Comparison of ENCODE assay signal across 9 cellular contexts in the genomic region with DNA sequence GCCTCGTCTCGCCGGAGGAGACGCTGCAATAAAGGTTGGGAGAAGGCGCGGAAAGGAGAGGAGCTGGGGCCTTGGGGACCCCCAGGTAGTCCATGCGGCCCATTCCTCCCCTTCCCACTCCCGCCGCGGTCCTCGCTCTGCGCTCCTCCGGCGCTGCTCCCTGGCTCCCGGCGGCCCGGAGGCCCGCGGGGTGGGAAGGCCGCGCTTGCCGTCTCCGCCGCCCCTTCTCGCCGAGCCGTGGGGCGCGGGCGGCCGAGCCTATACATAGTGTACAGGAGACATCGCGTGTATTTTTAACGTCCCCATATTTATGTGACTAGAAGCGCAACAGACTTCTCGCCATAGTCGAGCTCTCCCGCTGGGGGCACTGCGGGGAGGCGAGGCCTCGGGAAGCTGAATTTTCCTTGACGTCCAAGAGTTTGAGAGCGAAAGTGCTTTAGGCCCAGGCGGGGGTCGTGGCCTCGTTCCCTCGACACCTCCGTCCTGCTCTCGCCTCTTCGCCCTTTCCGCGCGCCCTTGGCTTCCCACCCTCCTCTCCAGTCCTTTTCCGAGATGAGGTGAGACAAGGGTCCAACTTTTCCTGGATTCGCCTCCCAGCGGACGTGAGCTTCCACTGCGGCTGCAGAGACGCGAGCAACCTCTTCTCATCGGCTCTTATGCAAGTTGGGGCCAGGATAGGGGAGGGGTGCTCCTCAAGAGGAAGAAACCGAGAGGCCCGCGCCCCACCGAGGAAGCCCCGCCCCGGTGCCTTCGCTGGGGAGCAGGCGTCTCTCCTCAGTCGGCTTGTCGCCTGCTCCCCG. TPM values are rescaled to one million over a fixed set of nuclear protein-coding genes. Genes with fewer than 3 reads are reported as not detected.
A peak's percentile ranks its signal among the peaks of the same experiment; 100 is the strongest.
DNase-seq lines count a peak whose midpoint lies in the region; ATAC-seq and TF ChIP-seq lines count a peak whose summit lies in the region.
"Had no signal": no experiment of that assay in that cellular context is flagged by ENCODE, and none has a peak within 500 bp of the region (broad histone marks: within the 10 kb centered on the region; RNA-seq: fewer than 3 reads in every experiment).

No MANE protein-coding gene starts in this region.

- H3K27me3 Mint-ChIP-seq in CD4-positive, CD25-positive, alpha-beta regulatory T cell: peaks cover 24% of the 10 kb centered on the region

- H3K9me3 Mint-ChIP-seq in CD4-positive, CD25-positive, alpha-beta regulatory T cell: no peaks in the 10 kb centered on the region

- peaks cover 22% of the 10 kb centered on the region for H3K36me3 ChIP-seq in CD4-positive, CD25-positive, alpha-beta regulatory T cell (ENCODE audit: control insufficient read depth, insufficient read depth, low read length)
- H3K36me3 ChIP-seq in Panc1 (ENCODE audit: control insufficient read depth, insufficient read depth, low read length) (0 out of 2 replicates have a peak, but pooled peaks cover 3% of the 10 kb centered on the region), esophagus muscularis mucosa (peaks cover 26 to 34% (median 29%) of the 10 kb centered on the region in 4 donors)

- H3K36me3 Mint-ChIP-seq in CD4-positive, CD25-positive, alpha-beta regulatory T cell: peaks cover 30% of the 10 kb centered on the region

- CTCF ChIA-PET in Panc1 (lab: Charles Lee): interaction anchor here (0.9 kb wide), 1 partner anchor 35 kb away, joined by 5 read pairs; no protein-coding TSS in a partner anchor

- 10% methylated on average over 29 of the region's 72 CpGs for WGBS in esophagus muscularis mucosa

- intact Hi-C loops in Panc1 (cut with micrococcal nuclease; ENCODE audit: unreplicated experiment): no loop called here
- intact Hi-C loops in esophagus muscularis mucosa (cut with DNase I): no loop called here

- no peak for TF ChIP-seq POLR2A in esophagus muscularis mucosa (IDR thresholded peaks at IDR 0.05; ENCODE audit: low read depth)

- peak overlapping the region; percentile 63 to 73 (median 65) for H3K4me3 Mint-ChIP-seq in CD4-positive, CD25-positive, alpha-beta regulatory T cell

- TF ChIP-seq CTCF in Panc1 (IDR thresholded peaks at IDR 0.05): no peak
- TF ChIP-seq CTCF in esophagus muscularis mucosa (IDR thresholded peaks at IDR 0.05): peak in 1 of 3 experiments; percentile 25

- peaks cover 4% of the 10 kb centered on the region for H3K27me3 ChIP-seq in CD4-positive, CD25-positive, alpha-beta regulatory T cell (ENCODE audit: control insufficient read depth, insufficient read depth, low read length)
- H3K27me3 ChIP-seq in Panc1 (ENCODE audit: control insufficient read depth, insufficient read depth, low read length): no peaks in the 10 kb centered on the region; the same call in 1 of the 2 replicates
- H3K27me3 ChIP-seq in esophagus muscularis mucosa: peaks cover 0 to 55% (median 24%) of the 10 kb centered on the region in 4 donors

- peak in 1 of 3 donors; percentile 79 for DNase-seq in CD4-positive, CD25-positive, alpha-beta regulatory T cell
- DNase-seq in Panc1 (ENCODE audit: low read depth, low spot score) (no peak), esophagus muscularis mucosa (ENCODE audit: extremely low spot score) (peak; percentile 91), mucosa of gallbladder (ENCODE audit: low spot score) (peak; percentile 20), NCI-H510A (lab: John Stamatoyannopoulos, UW) (no peak), activated gamma-delta T cell treated with Interleukin-2 at 50 U/mL for 16 hours (no peak)

- in situ Hi-C loops in Panc1 (cut with HindIII; ENCODE audit: low pct_unique_long_range_greater_than_20kb, low sequenced_read_pairs): no loop called here

- TF ChIP-seq EP300 in esophagus muscularis mucosa (IDR thresholded peaks at IDR 0.05): no peak

- H3K4me1 Mint-ChIP-seq in CD4-positive, CD25-positive, alpha-beta regulatory T cell: peaks cover 22 to 55% (median 35%) of the 10 kb centered on the region in 4 donors

- no peak overlapping the region for H3K27ac Mint-ChIP-seq in CD4-positive, CD25-positive, alpha-beta regulatory T cell

- H3K4me1 ChIP-seq in CD4-positive, CD25-positive, alpha-beta regulatory T cell (ENCODE audit: control insufficient read depth, insufficient read depth, low read length, poor library complexity, severe bottlenecking): peaks cover 54% of the 10 kb centered on the region
- no peaks in the 10 kb centered on the region for H3K4me1 ChIP-seq in Panc1 (ENCODE audit: control insufficient read depth, insufficient read depth, low read length)
- H3K4me1 ChIP-seq in esophagus muscularis mucosa: peaks cover 28 to 40% (median 36%) of the 10 kb centered on the region in 4 donors

- BruUV-seq in Panc1 (replicated peaks; lab: Mats Ljungman, UMichigan): no TSS peak

- ATAC-seq in CD4-positive, CD25-positive, alpha-beta regulatory T cell (ENCODE audit: low read depth in 2 of 2): no peak
- ATAC-seq in Panc1 (0 out of 2 replicates have a peak, but pooled peaks have one; percentile 8), HG03175 (IDR thresholded peaks at IDR 0.05; ENCODE audit: unreplicated experiment) (no peak), HG02981 (IDR thresholded peaks at IDR 0.05; ENCODE audit: unreplicated experiment) (no peak)

- POLR2A ChIA-PET in Panc1 (lab: Charles Lee): no interaction called here

- H3K4me3 ChIP-seq in CD4-positive, CD25-positive, alpha-beta regulatory T cell (ENCODE audit: low read depth, low read length): no peak overlapping the region
- H3K4me3 ChIP-seq in Panc1 (ENCODE audit: low read depth in 2 of 2, low read length in 2 of 2) (no peak overlapping the region), esophagus muscularis mucosa (peak overlapping the region; percentile 28 to 44 (median 37))

- no peaks in the 10 kb centered on the region for H3K9me3 ChIP-seq in CD4-positive, CD25-positive, alpha-beta regulatory T cell (ENCODE audit: control insufficient read depth in 2 of 2, low read length in 2 of 2)
- H3K9me3 ChIP-seq in Panc1 (ENCODE audit: control insufficient read depth, insufficient read depth, low read depth, low read length): no peaks in the 10 kb centered on the region
- no peaks in the 10 kb centered on the region for H3K9me3 ChIP-seq in esophagus muscularis mucosa

- no peak overlapping the region for H3K27ac ChIP-seq in CD4-positive, CD25-positive, alpha-beta regulatory T cell (ENCODE audit: insufficient read depth, low read length, poor library complexity, severe bottlenecking)
- no peak overlapping the region for H3K27ac ChIP-seq in Panc1 (ENCODE audit: low read length)
- H3K27ac ChIP-seq in esophagus muscularis mucosa (replicated peaks in 1 of 4): no peak overlapping the region

RNA-seq across cellular contexts. Expression of gene SLC12A5, which starts 29.0 kb away (rescaled TPM):
- not detected for total RNA-seq in CD4-positive, CD25-positive, alpha-beta regulatory T cell
- not detected for polyA plus RNA-seq in CD4-positive, CD25-positive, alpha-beta regulatory T cell
- 11.8 TPM for total RNA-seq in Panc1 (2021; ENCODE audit: unreplicated experiment)
- polyA plus RNA-seq in Panc1 (2012; ENCODE audit: insufficient read length): 29.7 TPM
- total RNA-seq in esophagus muscularis mucosa: 1 to 10 TPM in 1 of 4 donors, under 1 TPM in 1, not detected in 2; 0.99 to 1.2 TPM
- total RNA-seq in mucosa of gallbladder: 0.32 TPM
- polyA plus RNA-seq: aorta had no signal

RNA-seq across cellular contexts. Expression of gene NCOA5, which starts 31.7 kb away (rescaled TPM):
- total RNA-seq in CD4-positive, CD25-positive, alpha-beta regulatory T cell: 20.1 TPM
- polyA plus RNA-seq in CD4-positive, CD25-positive, alpha-beta regulatory T cell: 10 to 100 TPM; 28.9 to 38.5 (median 33.0) TPM
- 30.6 TPM for total RNA-seq in Panc1 (2021; ENCODE audit: unreplicated experiment)
- 24.3 TPM for polyA plus RNA-seq in Panc1 (2012; ENCODE audit: insufficient read length)
- total RNA-seq in esophagus muscularis mucosa: 10 to 100 TPM; 17.4 to 36.8 (median 29.9) TPM
- total RNA-seq in mucosa of gallbladder: 27.0 TPM

RNA-seq across cellular contexts. Expression of gene MMP9, which starts 49.3 kb away (rescaled TPM):
- total RNA-seq in CD4-positive, CD25-positive, alpha-beta regulatory T cell: 4.9 TPM
- polyA plus RNA-seq in CD4-positive, CD25-positive, alpha-beta regulatory T cell: not detected
- total RNA-seq in Panc1 (2021; ENCODE audit: unreplicated experiment): 0.26 TPM
- polyA plus RNA-seq in Panc1 (2012; ENCODE audit: insufficient read length): 0.62 TPM
- 1 to 10 TPM in 1 of 4 donors, under 1 TPM in 3; 0.11 to 6.5 (median 0.63) TPM for total RNA-seq in esophagus muscularis mucosa
- total RNA-seq in mucosa of gallbladder: 0.52 TPM

Comparison
In these comparisons a context has a peak if more than half of its experiments do, and no peak if none do; other contexts are left out.
1. DNase-seq: peak in esophagus muscularis mucosa (single experiment) and mucosa of gallbladder (single experiment); none in Panc1 (single experiment), NCI-H510A (single experiment) and activated gamma-delta T cell treated with Interleukin-2 at 50 U/mL for 16 hours (single experiment).
2. H3K4me3 ChIP-seq: peak in esophagus muscularis mucosa (4 of 4); none in CD4-positive, CD25-positive, alpha-beta regulatory T cell (single experiment) and Panc1 (0 of 2).